In genomic region chr10:77804371-77804770, GRCh38 we compare ENCODE assay signal across 16 cellular contexts.
DNase-seq lines count a peak whose midpoint lies in the region; ATAC-seq, FAIRE-seq and TF ChIP-seq lines count a peak whose summit lies in the region.
"Had no signal": no experiment of that assay in that cellular context is flagged by ENCODE, and none has a peak within 500 bp of the region (broad histone marks: within the 10 kb centered on the region; RNA-seq: fewer than 3 reads in every experiment).

No MANE protein-coding gene starts in this region.

- no peak overlapping the region for H3K23ac ChIP-seq in H1 (ENCODE audit: insufficient read length)

- no peak overlapping the region for H2BK120ac ChIP-seq in H1 (replicated peaks; ENCODE audit: low read depth, low read length)

- no peaks in the 10 kb centered on the region for H3K27me3 ChIP-seq in HUES64 (ENCODE audit: insufficient read depth, low read length)
- H3K27me3 ChIP-seq in H1 (replicated peaks in 1 of 4; ENCODE audit: control insufficient read depth in 3 of 4, extremely low read depth in 1 of 4, insufficient read depth in 3 of 4, low read length in 3 of 4), result no peaks in the 10 kb centered on the region
- H3K27me3 ChIP-seq: BLaER1 had no signal

- 91% methylated on average over 3 of the region's 3 CpGs for WGBS in HUES64
- WGBS in H1 (ENCODE audit: extremely low coverage in 1 of 2, insufficient coverage in 1 of 2, insufficient read length in 1 of 2, insufficient replicate concordance in 2 of 2, low coverage in 1 of 2, low lambda C conversion rate in 2 of 2, missing lambda C conversion rate in 1 of 2), 2 experiments, result 79% methylated on average over 3 of the region's 3 CpGs; no CpG with 5 or more reads in 1 of the 2 experiments

- no peak overlapping the region for H4K91ac ChIP-seq in H1 (replicated peaks; ENCODE audit: insufficient read length, low read length)

- no peak overlapping the region for H3K27ac Mint-ChIP-seq in CD14-positive monocyte
- H3K27ac Mint-ChIP-seq: CD8-positive, alpha-beta T cell had no signal

- CTCF ChIA-PET in H1 (lab: Charles Lee; ENCODE audit: partially characterized antibody) (interaction anchor here (0.7 to 1.0 kb wide), 2 partner anchors 14 to 37 kb away, joined by 3 read pairs; no protein-coding TSS in a partner anchor), HEK293T (lab: Yijun Ruan, JAX) (no interaction called here)

- DNase-seq in CD14-positive monocyte (ENCODE audit: low spot score), result peak; percentile 10
- no peak for DNase-seq in H1 (ENCODE audit: low read depth in 1 of 2, low spot score in 2 of 2)
- DNase-seq in posterior vena cava (ENCODE audit: low spot score), result peak; percentile 54
- DNase-seq in HEK293T (ENCODE audit: extremely low spot score), result no peak
- DNase-seq: 8988T; Calu3; CD8-positive, alpha-beta T cell; DND-41; EL; KG1 had no signal

- TF ChIP-seq RAD21 in H1 (IDR thresholded peaks at IDR 0.05 in 1 of 2, conservative IDR thresholded peaks at IDR 0.05 in 1 of 2; ENCODE audit: low read depth in 2 of 2, low read length in 2 of 2), result no peak

- no peaks in the 10 kb centered on the region for H3K9me3 Mint-ChIP-seq in CD14-positive monocyte
- H3K9me3 Mint-ChIP-seq: CD8-positive, alpha-beta T cell had no signal

- no peak for ATAC-seq in HG03175 (IDR thresholded peaks at IDR 0.05; ENCODE audit: unreplicated experiment)
- ATAC-seq in HG03139 (IDR thresholded peaks at IDR 0.05; ENCODE audit: unreplicated experiment), result no peak
- ATAC-seq: CD8-positive, alpha-beta T cell; GM12878 had no signal

- H3K9ac ChIP-seq in HUES64 (ENCODE audit: low read depth, low read length) (no peak overlapping the region), H1 (replicated peaks in 1 of 4; ENCODE audit: extremely low read depth in 1 of 4, low read depth in 3 of 4, low read length in 3 of 4) (no peak overlapping the region)
- H3K9ac ChIP-seq: BLaER1 had no signal

- peak overlapping the region; percentile 33; the same call in 1 of the 2 replicates for H3K27ac ChIP-seq in HUES64 (ENCODE audit: low read depth, low read length)
- no peak overlapping the region for H3K27ac ChIP-seq in H1 (ENCODE audit: low read depth, low read length)
- H3K27ac ChIP-seq: BLaER1 had no signal

- no peak for TF ChIP-seq EP300 in H1 (IDR thresholded peaks at IDR 0.05; ENCODE audit: borderline replicate concordance in 1 of 2, low read depth in 2 of 2, low read length in 2 of 2)

- H2AK5ac ChIP-seq in H1 (ENCODE audit: low read depth, low read length), result no peak overlapping the region

- no peaks in the 10 kb centered on the region for H4K20me1 ChIP-seq in H1 (replicated peaks in 1 of 2; ENCODE audit: control insufficient read depth in 1 of 2, insufficient read depth in 2 of 2, low read length in 2 of 2)
- H4K20me1 ChIP-seq: BLaER1 had no signal

- POLR2A ChIA-PET in H1 (lab: Charles Lee; ENCODE audit: partially characterized antibody) (no interaction called here), HEK293T (lab: Yijun Ruan, JAX) (no interaction called here)

- H3K4me2 ChIP-seq in H1 (ENCODE audit: insufficient read depth in 1 of 2, low read depth in 2 of 2, low read length in 2 of 2), result no peak overlapping the region
- H3K4me2 ChIP-seq: BLaER1 had no signal

- H3K4me3 ChIP-seq in HUES64 (ENCODE audit: low read length), result no peak overlapping the region
- no peak overlapping the region for H3K4me3 ChIP-seq in H1 (ENCODE audit: extremely low read depth in 1 of 4, insufficient read depth in 2 of 4, low read depth in 3 of 4, low read length in 4 of 4)
- H3K4me3 ChIP-seq: BLaER1, GM12878 had no signal

- no peak overlapping the region for H2BK20ac ChIP-seq in H1 (ENCODE audit: low read length)

- peaks cover 81% of the 10 kb centered on the region for H3K36me3 ChIP-seq in HUES64 (ENCODE audit: insufficient read depth, low read length)
- peaks cover 10 to 53% (median 28%) of the 10 kb centered on the region in 4 experiments; a peak in 7 of 8 replicates for H3K36me3 ChIP-seq in H1 (ENCODE audit: control insufficient read depth in 2 of 4, insufficient read depth in 4 of 4, low read length in 3 of 4)

- H4K5ac ChIP-seq in H1 (ENCODE audit: insufficient read length, low read depth, low read length), result no peak overlapping the region

- no peaks in the 10 kb centered on the region for H3K36me3 Mint-ChIP-seq in CD14-positive monocyte
- H3K36me3 Mint-ChIP-seq: CD8-positive, alpha-beta T cell had no signal

- no peak for FAIRE-seq in H1 (lab: Jason Lieb, UNC)
- FAIRE-seq: GM12878, H54 had no signal

- TF ChIP-seq CTCF in CD14-positive monocyte (IDR thresholded peaks at IDR 0.05) (no peak), H1 (IDR thresholded peaks at IDR 0.05; ENCODE audit: control extremely low read depth in 1 of 3, insufficient read depth in 1 of 3, low read depth in 1 of 3, low read length in 3 of 3) (no peak)

- no peak for TF ChIP-seq POLR2A in H1 (IDR thresholded peaks at IDR 0.05; ENCODE audit: control extremely low read depth in 1 of 2, low read depth in 2 of 2, low read length in 2 of 2)

- intact Hi-C loops in CD14-positive monocyte (cut with micrococcal nuclease) (no loop called here), posterior vena cava (cut with DNase I) (no loop called here)

- H3K4me1 ChIP-seq in HUES64 (ENCODE audit: insufficient read depth, low read length) (peaks cover 27% of the 10 kb centered on the region), H1 (replicated peaks in 1 of 4; ENCODE audit: control insufficient read depth in 3 of 4, insufficient read depth in 4 of 4, low read length in 3 of 4) (peaks cover 4 to 14% (median 8%) of the 10 kb centered on the region in 4 experiments; a peak in 5 of 7 replicates)

- H4K8ac ChIP-seq in H1 (ENCODE audit: extremely low read depth, insufficient read depth, low read length), result no peak overlapping the region

- no peaks in the 10 kb centered on the region for H3K23me2 ChIP-seq in H1 (ENCODE audit: low read depth, low read length)

- peaks cover 0 to 5% (median 2%) of the 10 kb centered on the region in 3 donors for H3K27me3 Mint-ChIP-seq in CD14-positive monocyte (ENCODE audit: low read depth in 3 of 3)

- H3K9me3 ChIP-seq in HUES64 (ENCODE audit: insufficient read depth, low read depth, low read length) (no peaks in the 10 kb centered on the region), H1 (ENCODE audit: insufficient read depth in 2 of 2, low read depth in 1 of 2, low read length in 1 of 2) (no peaks in the 10 kb centered on the region)
- H3K9me3 ChIP-seq: BLaER1 had no signal

- H3K56ac ChIP-seq in H1 (replicated peaks; ENCODE audit: insufficient read length, low read depth, low read length), result no peak overlapping the region

- peak overlapping the region; percentile 73; the same call in 1 of the 2 replicates for H2BK5ac ChIP-seq in H1 (ENCODE audit: low read depth, low read length)

- no peaks in the 10 kb centered on the region for H3K4me1 Mint-ChIP-seq in CD14-positive monocyte

- H3K14ac ChIP-seq in H1 (ENCODE audit: insufficient read length), result no peak overlapping the region

- H2AFZ ChIP-seq in H1 (ENCODE audit: low read length), result no peak overlapping the region

- no peak overlapping the region for H3K18ac ChIP-seq in H1 (ENCODE audit: extremely low read depth, low read length)

- H3K79me2 ChIP-seq in H1 (ENCODE audit: control insufficient read depth in 1 of 2, insufficient read depth in 2 of 2, low read length in 2 of 2), result no peaks in the 10 kb centered on the region

- peak overlapping the region; percentile 55; the same call in 1 of the 2 replicates for H2BK12ac ChIP-seq in H1 (ENCODE audit: low read depth, low read length)

- H3K79me1 ChIP-seq in H1 (ENCODE audit: low read depth, low read length), result no peaks in the 10 kb centered on the region; the same call in 1 of the 2 replicates

- H3K4me3 Mint-ChIP-seq in CD14-positive monocyte, result no peak overlapping the region
- H3K4me3 Mint-ChIP-seq: CD8-positive, alpha-beta T cell had no signal

- H2BK15ac ChIP-seq in H1 (ENCODE audit: low read length), result no peak overlapping the region

- no peak overlapping the region for H3K4ac ChIP-seq in H1 (replicated peaks; ENCODE audit: insufficient read length, low read depth, low read length)

TF ChIP-seq in H1, 55 proteins besides CTCF, POLR2A, EP300 and RAD21 (continues in another document):
- no peak for TF ChIP-seq TAF1 (IDR thresholded peaks at IDR 0.05; ENCODE audit: low read depth, low read length)

TF ChIP-seq in HEK293T, 16 proteins besides CTCF, POLR2A, EP300 and RAD21:
- TF ChIP-seq ELF4 (IDR thresholded peaks at IDR 0.05) (no peak), BHLHE40 (IDR thresholded peaks at IDR 0.05; ENCODE audit: borderline replicate concordance) (no peak), FOXK2 (IDR thresholded peaks at IDR 0.05) (no peak), ZNF384 (IDR thresholded peaks at IDR 0.05) (no peak), LEF1 (IDR thresholded peaks at IDR 0.05; ENCODE audit: borderline replicate concordance) (no peak), FOXM1 (IDR thresholded peaks at IDR 0.05; ENCODE audit: borderline replicate concordance) (no peak), HDGF (IDR thresholded peaks at IDR 0.05; ENCODE audit: borderline replicate concordance) (no peak), TARDBP (IDR thresholded peaks at IDR 0.05) (no peak), FOXA1 (IDR thresholded peaks at IDR 0.05) (no peak), SUZ12 (IDR thresholded peaks at IDR 0.05) (no peak), SP1 (IDR thresholded peaks at IDR 0.05) (no peak), NFRKB (IDR thresholded peaks at IDR 0.05) (no peak), ARNT (IDR thresholded peaks at IDR 0.05) (no peak), L3MBTL2 (conservative IDR thresholded peaks at IDR 0.05) (no peak)
- TF ChIP-seq, protein P1, sequence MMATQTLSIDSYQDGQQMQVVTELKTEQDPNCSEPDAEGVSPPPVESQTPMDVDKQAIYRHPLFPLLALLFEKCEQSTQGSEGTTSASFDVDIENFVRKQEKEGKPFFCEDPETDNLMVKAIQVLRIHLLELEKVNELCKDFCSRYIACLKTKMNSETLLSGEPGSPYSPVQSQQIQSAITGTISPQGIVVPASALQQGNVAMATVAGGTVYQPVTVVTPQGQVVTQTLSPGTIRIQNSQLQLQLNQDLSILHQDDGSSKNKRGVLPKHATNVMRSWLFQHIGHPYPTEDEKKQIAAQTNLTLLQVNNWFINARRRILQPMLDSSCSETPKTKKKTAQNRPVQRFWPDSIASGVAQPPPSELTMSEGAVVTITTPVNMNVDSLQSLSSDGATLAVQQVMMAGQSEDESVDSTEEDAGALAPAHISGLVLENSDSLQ (IDR thresholded peaks at IDR 0.05), result no peak

Comparison
In these comparisons a context has a peak if more than half of its experiments do, and no peak if none do; other contexts are left out.
1. DNase-seq: peak in CD14-positive monocyte (single experiment) and posterior vena cava (single experiment); none in H1 (0 of 2) and HEK293T (single experiment).